8 cellular contexts compared by ENCODE assay signal in the genomic region with DNA sequence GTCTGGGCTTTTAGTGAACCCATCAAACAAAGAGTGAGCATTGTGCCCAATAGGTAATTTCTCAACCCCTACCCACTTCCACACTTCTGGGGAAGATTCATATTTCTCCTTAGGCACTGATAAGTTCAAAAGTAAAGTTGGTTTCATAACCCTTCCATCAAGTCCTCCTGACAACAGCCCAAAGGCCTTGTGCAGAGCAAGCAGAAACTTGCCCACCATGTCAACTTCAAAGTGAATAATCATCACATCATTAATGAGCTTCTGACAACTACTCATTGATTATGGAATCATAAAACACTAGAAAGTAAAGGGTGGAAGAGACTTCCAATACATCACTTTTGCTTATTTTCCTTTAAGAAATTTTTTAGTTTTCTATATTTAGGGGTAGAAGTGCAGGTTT.
"Had no signal": no experiment of that assay in that cellular context is flagged by ENCODE, and none has a peak within 500 bp of the region (broad histone marks: within the 10 kb centered on the region; RNA-seq: fewer than 3 reads in every experiment).

No MANE protein-coding gene starts in this region.

- FAIRE-seq: G401.6, GM12878, GM12891, GM12892, GM18507, GM19239 had no signal

- DNase-seq: GDM1, GF-D8 had no signal

- H3K4me3 ChIP-seq: GM12878 had no signal
